In genomic region chr16:19281246-19281645, GRCh38 we compare ENCODE assay signal across 31 cellular contexts. TPM values are rescaled to one million over a fixed set of nuclear protein-coding genes. Genes with fewer than 3 reads are reported as not detected.
"Had no signal": no experiment of that assay in that cellular context is flagged by ENCODE, and none has a peak within 500 bp of the region (broad histone marks: within the 10 kb centered on the region; RNA-seq: fewer than 3 reads in every experiment).

No MANE protein-coding gene starts in this region.

- H3K9me3 ChIP-seq: neutrophil, psoas muscle, spleen, thoracic aorta had no signal

- H3K4me1 ChIP-seq: spleen had no signal

- H3K27me3 ChIP-seq: neutrophil, spleen had no signal

- DNase-seq: effector CD4-positive, alpha-beta T cell; foreskin melanocyte; head of caudate nucleus; hippocampal formation; left colon; naive thymus-derived CD4-positive, alpha-beta T cell; nephron progenitor cell; psoas muscle; retina; spleen; stimulated activated CD4-positive, alpha-beta T cell treated with anti-CD3 and anti-CD28 coated beads, Interleukin-15, amount 100 ng/mL, for 24 hours; stimulated activated CD4-positive, alpha-beta T cell treated with anti-CD3 and anti-CD28 coated beads, Interleukin-1b, Interleukin-23, amount 100 ng/mL, for 48 hours; stimulated activated CD4-positive, alpha-beta T cell treated with anti-CD3 and anti-CD28 coated beads, Interleukin-4, amount 100 ng/mL, for 24 hours; stimulated activated naive B cell treated with anti-CD40 and anti-IgM and Interleukin-4, amounts not matched to agents 10 μg/mL and 1 μg/mL and 100 μg/mL, for 72 hours; stimulated activated naive CD8-positive, alpha-beta T cell treated with anti-CD3 and anti-CD28 coated beads, Interleukin-15, amount 100 ng/mL, for 72 hours; trophoblast cell had no signal

- H3K27ac ChIP-seq: coronary artery, neutrophil, psoas muscle, spleen, thoracic aorta had no signal

- ATAC-seq: left colon; naive thymus-derived CD4-positive, alpha-beta T cell; psoas muscle; sciatic nerve; stimulated activated naive B cell treated with anti-CD40 and anti-IgM and Interleukin-4, amounts not matched to agents 10 μg/mL and 1 μg/mL and 100 μg/mL, for 72 hours; stimulated activated naive CD8-positive, alpha-beta T cell treated with anti-CD3 and anti-CD28 coated beads, Interleukin-15, amount 100 ng/mL, for 72 hours had no signal

- H3K36me3 ChIP-seq: neutrophil, spleen, thoracic aorta had no signal

- H3K4me3 ChIP-seq: coronary artery, psoas muscle, spleen, thoracic aorta had no signal

RNA-seq across cellular contexts. Expression of gene CLEC19A, which starts 4.3 kb away (rescaled TPM):
- total RNA-seq: dermis microvascular lymphatic vessel endothelial cell; kidney epithelial cell; left colon; liver; lung microvascular endothelial cell; mesenteric fat pad; mononuclear cell; naive thymus-derived CD4-positive, alpha-beta T cell; osteoblast; psoas muscle; skeletal muscle tissue; spleen; subcutaneous adipose tissue; thoracic aorta; urinary bladder had no signal
- polyA plus RNA-seq: esophagus; liver; naive thymus-derived CD4-positive, alpha-beta T cell; psoas muscle; spleen; urinary bladder had no signal
